In genomic region chr12:130873106-130873795, GRCh38 we compare ENCODE assay signal across 8 cellular contexts. TPM values are rescaled to one million over a fixed set of nuclear protein-coding genes. Genes with fewer than 3 reads are reported as not detected.
DNase-seq lines count a peak whose midpoint lies in the region; ATAC-seq, FAIRE-seq and TF ChIP-seq lines count a peak whose summit lies in the region.

No MANE protein-coding gene starts in this region.

- no peaks in the 10 kb centered on the region for H3K9me3 Mint-ChIP-seq in naive B cell

- in situ Hi-C loops in KBM-7 (cut with MboI; ENCODE audit: low pct_unique_long_range_greater_than_20kb, low sequenced_read_pairs) = no loop called here

- ATAC-seq in naive B cell (ENCODE audit: low read depth in 2 of 2) (no peak), GM21825 (IDR thresholded peaks at IDR 0.05; ENCODE audit: unreplicated experiment) (no peak)

- DNase-seq in AG10803 (ENCODE audit: low read depth) = no peak
- peak; percentile 13 for DNase-seq in KBM-7
- no peak for DNase-seq in choroid plexus epithelial cell (ENCODE audit: low read depth)
- no peak for DNase-seq in naive B cell
- no peak for DNase-seq in NCI-H1092 treated with DMSO at 0.1 percent for 48 hours (lab: John Stamatoyannopoulos, UW)
- no peak for DNase-seq in D721Med (ENCODE audit: insufficient read length, low spot score)
- DNase-seq in RCC 7860 (ENCODE audit: low spot score) = no peak

- H3K36me3 Mint-ChIP-seq in naive B cell = peaks cover 9 to 20% of the 10 kb centered on the region in 2 donors

- H3K4me3 ChIP-seq in AG10803 (ENCODE audit: low read length) (peak overlapping the region; percentile 82), choroid plexus epithelial cell (ENCODE audit: low read depth, low read length) (peak overlapping the region; percentile 86)

- no peak for TF ChIP-seq CTCF in AG10803 (conservative IDR thresholded peaks at IDR 0.05; ENCODE audit: low read length)
- no peak for TF ChIP-seq CTCF in choroid plexus epithelial cell (conservative IDR thresholded peaks at IDR 0.05; ENCODE audit: low read depth, low read length)
- TF ChIP-seq CTCF in D721Med (IDR thresholded peaks at IDR 0.05; ENCODE audit: insufficient read depth, missing control alignments) = no peak

- peaks cover 35 to 49% (median 38%) of the 10 kb centered on the region in 3 donors for H3K4me1 Mint-ChIP-seq in naive B cell

- peak overlapping the region in 5 of 6 donors; percentile 90 to 97 (median 93) for H3K27ac Mint-ChIP-seq in naive B cell

- no peaks in the 10 kb centered on the region for H3K27me3 Mint-ChIP-seq in naive B cell

- no peak for FAIRE-seq in D721Med (lab: Jason Lieb, UNC)
- FAIRE-seq in RCC 7860 (lab: Jason Lieb, UNC) = no peak

- peak overlapping the region; percentile 86 to 95 (median 90) for H3K4me3 Mint-ChIP-seq in naive B cell

RNA-seq across cellular contexts. Expression of gene RAN, which starts 1.4 kb away (rescaled TPM):
- polyA plus RNA-seq in naive B cell (ENCODE audit: low read depth in 6 of 6) = 100 to 1,000 TPM; 454 to 580 (median 539) TPM

RNA-seq across cellular contexts. Expression of gene STX2, which starts 34.2 kb away (rescaled TPM):
- polyA plus RNA-seq in naive B cell (ENCODE audit: low read depth in 6 of 6) = 1 to 10 TPM in 5 of 6 donors, under 1 TPM in 1; 0.26 to 5.8 (median 5.4) TPM
